In the genomic region with DNA sequence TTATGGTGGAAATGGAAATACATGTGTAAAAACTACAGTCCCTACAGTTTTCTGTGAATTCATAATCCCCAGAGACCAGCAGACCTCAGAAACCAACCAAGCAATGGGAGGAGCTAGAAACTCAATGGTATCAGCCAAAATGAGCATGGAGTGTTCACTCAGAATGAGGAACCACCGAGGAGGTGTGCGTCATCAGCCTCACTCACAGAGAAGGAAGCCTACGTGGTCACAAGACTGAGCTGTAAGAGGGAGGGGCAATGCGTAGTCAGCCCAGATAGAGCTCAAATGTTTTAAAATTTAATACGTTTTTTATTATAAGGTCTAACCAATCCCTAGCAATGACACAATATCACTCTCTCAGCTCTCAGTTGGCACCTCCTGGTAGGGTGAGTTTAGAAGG, we compare ENCODE assay signal across 9 cellular contexts. TPM values are rescaled to one million over a fixed set of nuclear protein-coding genes. Genes with fewer than 3 reads are reported as not detected.
DNase-seq lines count a peak whose midpoint lies in the region; ATAC-seq and TF ChIP-seq lines count a peak whose summit lies in the region.
"Had no signal": no experiment of that assay in that cellular context is flagged by ENCODE, and none has a peak within 500 bp of the region (broad histone marks: within the 10 kb centered on the region; RNA-seq: fewer than 3 reads in every experiment).

No MANE protein-coding gene starts in this region.

- H3K27ac Mint-ChIP-seq in activated naive CD8-positive, alpha-beta T cell treated with anti-CD3 and anti-CD28 coated beads, Interleukin-2, amount 10 ng/mL, durations not matched to agents 7 days and 5 days = peak overlapping the region; percentile 33
- H3K27ac Mint-ChIP-seq: nephron had no signal

- DNase-seq in GDM1 (lab: John Stamatoyannopoulos, UW) = peak; percentile 92
- DNase-seq in Jurkat, Clone E6-1 (ENCODE audit: low read depth, low spot score) = peak; percentile 22
- no peak for DNase-seq in activated naive CD8-positive, alpha-beta T cell treated with anti-CD3 and anti-CD28 coated beads, Interleukin-2, amount 10 ng/mL, durations not matched to agents 7 days and 5 days
- no peak for DNase-seq in osteoblast (ENCODE audit: insufficient read length, low spot score, missing footprints)
- no peak for DNase-seq in DMS 273 (lab: John Stamatoyannopoulos, UW; ENCODE audit: unreplicated experiment)
- no peak for DNase-seq in NCI-H146 (lab: John Stamatoyannopoulos, UW)
- no peak for DNase-seq in NCI-H2171 (lab: John Stamatoyannopoulos, UW)

- no peaks in the 10 kb centered on the region for H4K20me1 ChIP-seq in osteoblast (ENCODE audit: insufficient read depth, low read length)

- no peak for TF ChIP-seq CTCF in osteoblast (IDR thresholded peaks at IDR 0.05; ENCODE audit: extremely low read depth, low read depth, low read length)

- no peaks in the 10 kb centered on the region for H3K9me3 ChIP-seq in osteoblast (ENCODE audit: low read depth, low read length)

- H3K4me3 Mint-ChIP-seq in activated naive CD8-positive, alpha-beta T cell treated with anti-CD3 and anti-CD28 coated beads, Interleukin-2, amount 10 ng/mL, durations not matched to agents 7 days and 5 days = no peak overlapping the region
- H3K4me3 Mint-ChIP-seq: nephron had no signal

- peaks cover 3% of the 10 kb centered on the region for H3K27me3 ChIP-seq in osteoblast (ENCODE audit: insufficient read depth, low read length)

- H3K4me1 Mint-ChIP-seq in activated naive CD8-positive, alpha-beta T cell treated with anti-CD3 and anti-CD28 coated beads, Interleukin-2, amount 10 ng/mL, durations not matched to agents 7 days and 5 days = peaks cover 18% of the 10 kb centered on the region

- H2AFZ ChIP-seq in osteoblast (ENCODE audit: low read length) = no peak overlapping the region

- H3K79me2 ChIP-seq in osteoblast (ENCODE audit: insufficient read depth, low read length) = no peaks in the 10 kb centered on the region

- H3K36me3 ChIP-seq in osteoblast (ENCODE audit: insufficient read depth, low read length) = no peaks in the 10 kb centered on the region

- H3K36me3 Mint-ChIP-seq in activated naive CD8-positive, alpha-beta T cell treated with anti-CD3 and anti-CD28 coated beads, Interleukin-2, amount 10 ng/mL, durations not matched to agents 7 days and 5 days = no peaks in the 10 kb centered on the region

- H3K4me1 ChIP-seq in osteoblast (ENCODE audit: insufficient read depth, low read length) = peaks cover 3% of the 10 kb centered on the region

- POLR2A ChIA-PET in activated naive CD8-positive, alpha-beta T cell treated with anti-CD3 and anti-CD28 coated beads, Interleukin-2, amount 10 ng/mL, durations not matched to agents 7 days and 5 days (lab: Charles Lee) = no interaction called here

- H3K27me3 Mint-ChIP-seq in activated naive CD8-positive, alpha-beta T cell treated with anti-CD3 and anti-CD28 coated beads, Interleukin-2, amount 10 ng/mL, durations not matched to agents 7 days and 5 days = peaks cover 7% of the 10 kb centered on the region

- ATAC-seq in GM21447 (IDR thresholded peaks at IDR 0.05; ENCODE audit: unreplicated experiment) = peak; percentile 94
- peak; percentile 95 for ATAC-seq in activated naive CD8-positive, alpha-beta T cell treated with anti-CD3 and anti-CD28 coated beads, Interleukin-2, amount 10 ng/mL, durations not matched to agents 7 days and 5 days (ENCODE audit: low read depth)

- no peaks in the 10 kb centered on the region for H3K9me3 Mint-ChIP-seq in activated naive CD8-positive, alpha-beta T cell treated with anti-CD3 and anti-CD28 coated beads, Interleukin-2, amount 10 ng/mL, durations not matched to agents 7 days and 5 days
- H3K9me3 Mint-ChIP-seq: nephron had no signal

- H3K27ac ChIP-seq in osteoblast (ENCODE audit: low read depth, low read length) = peak overlapping the region; percentile 25

- no peak overlapping the region for H3K4me3 ChIP-seq in Jurkat, Clone E6-1 (ENCODE audit: low read length)
- no peak overlapping the region for H3K4me3 ChIP-seq in osteoblast (ENCODE audit: insufficient read depth, low read length)

- H3K4me2 ChIP-seq in osteoblast (ENCODE audit: insufficient read depth, low read length) = no peak overlapping the region

RNA-seq across cellular contexts. Expression of a gene that starts 17.4 kb away (rescaled TPM):
- not detected for polyA plus RNA-seq in Jurkat, Clone E6-1 (2012; ENCODE audit: insufficient read depth, insufficient read length)
- under 1 TPM; 0.33 to 0.62 TPM for total RNA-seq in activated naive CD8-positive, alpha-beta T cell treated with anti-CD3 and anti-CD28 coated beads, Interleukin-2, amount 10 ng/mL, durations not matched to agents 7 days and 5 days
- 0.36 and 0.88 TPM in 2 replicates for total RNA-seq in osteoblast

RNA-seq across cellular contexts. Expression of a gene that starts 31.9 kb away (rescaled TPM):
- polyA plus RNA-seq in Jurkat, Clone E6-1 (2012; ENCODE audit: insufficient read depth, insufficient read length) = 65.2 TPM
- 10 to 100 TPM; 45.4 to 46.7 TPM for total RNA-seq in activated naive CD8-positive, alpha-beta T cell treated with anti-CD3 and anti-CD28 coated beads, Interleukin-2, amount 10 ng/mL, durations not matched to agents 7 days and 5 days
- total RNA-seq in osteoblast = 25.3 and 26.5 TPM in 2 replicates

Comparison
In these comparisons a context has a peak if more than half of its experiments do, and no peak if none do; other contexts are left out.
1. DNase-seq: peak in GDM1 (single experiment) and Jurkat, Clone E6-1 (single experiment); none in activated naive CD8-positive, alpha-beta T cell treated with anti-CD3 and anti-CD28 coated beads, Interleukin-2, amount 10 ng/mL, durations not matched to agents 7 days and 5 days (single experiment), osteoblast (single experiment), DMS 273 (single experiment), NCI-H146 (single experiment) and NCI-H2171 (single experiment).